ENCODE assay signal across 15 cellular contexts in genomic region chr1:8416857-8417256, GRCh38.
DNase-seq lines count a peak whose midpoint lies in the region; ATAC-seq and TF ChIP-seq lines count a peak whose summit lies in the region.
"Had no signal": no experiment of that assay in that cellular context is flagged by ENCODE, and none has a peak within 500 bp of the region (broad histone marks: within the 10 kb centered on the region; RNA-seq: fewer than 3 reads in every experiment).

No MANE protein-coding gene starts in this region.

- H3K27me3 Mint-ChIP-seq in stimulated activated memory B cell treated with anti-CD40 and anti-IgM and Interleukin-4, amounts not matched to agents 10 μg/mL and 1 μg/mL and 100 μg/mL, for 72 hours = no peaks in the 10 kb centered on the region
- H3K27me3 Mint-ChIP-seq: activated naive CD4-positive, alpha-beta T cell treated with anti-CD3 and anti-CD28 coated beads, Interleukin-2, amount 10 ng/mL, durations not matched to agents 7 days and 5 days had no signal

- no peak overlapping the region for H3K27ac Mint-ChIP-seq in stimulated activated memory B cell treated with anti-CD40 and anti-IgM and Interleukin-4, amounts not matched to agents 10 μg/mL and 1 μg/mL and 100 μg/mL, for 72 hours

- no peak overlapping the region for H3K9ac ChIP-seq in muscle layer of colon (ENCODE audit: low read length)

- DNase-seq in heart left ventricle (no peak), right cardiac atrium (no peak), dorsolateral prefrontal cortex (no peak), upper lobe of right lung (no peak), DMS153 (lab: John Stamatoyannopoulos, UW) (no peak)
- DNase-seq: activated CD4-positive, CD25-positive, alpha-beta regulatory T cell; activated CD8-positive, alpha-beta memory T cell treated with anti-CD3 and anti-CD28 coated beads, Interleukin-2, amount 50 U/mL, for 4 hours; activated naive CD4-positive, alpha-beta T cell treated with anti-CD3 and anti-CD28 coated beads, Interleukin-2, amount 10 ng/mL, durations not matched to agents 7 days and 5 days; effector memory CD4-positive, alpha-beta T cell; NCI-H187 treated with DMSO at 0.1 percent for 48 hours; NCI-H524 treated with DMSO at 0.1 percent for 48 hours; ovary had no signal

- H3K9me3 ChIP-seq in heart left ventricle (no peaks in the 10 kb centered on the region), right cardiac atrium (ENCODE audit: control insufficient read depth, low read length) (no peaks in the 10 kb centered on the region), muscle layer of colon (ENCODE audit: low read length) (no peaks in the 10 kb centered on the region), upper lobe of right lung (no peaks in the 10 kb centered on the region)
- H3K9me3 ChIP-seq: ovary had no signal

- H3K9me3 Mint-ChIP-seq in stimulated activated memory B cell treated with anti-CD40 and anti-IgM and Interleukin-4, amounts not matched to agents 10 μg/mL and 1 μg/mL and 100 μg/mL, for 72 hours = no peaks in the 10 kb centered on the region
- H3K9me3 Mint-ChIP-seq: activated naive CD4-positive, alpha-beta T cell treated with anti-CD3 and anti-CD28 coated beads, Interleukin-2, amount 10 ng/mL, durations not matched to agents 7 days and 5 days had no signal

- H3K27me3 ChIP-seq in heart left ventricle (no peaks in the 10 kb centered on the region), right cardiac atrium (ENCODE audit: control insufficient read depth, insufficient read depth) (no peaks in the 10 kb centered on the region), dorsolateral prefrontal cortex (no peaks in the 10 kb centered on the region), muscle layer of colon (ENCODE audit: control insufficient read depth in 1 of 2, insufficient read depth in 2 of 2, low read length in 2 of 2) (no peaks in the 10 kb centered on the region), upper lobe of right lung (no peaks in the 10 kb centered on the region)
- H3K27me3 ChIP-seq: ovary had no signal

- H3K27ac ChIP-seq in heart left ventricle = peak overlapping the region in 9 of 12 donors; percentile 1 to 100 (median 98)
- H3K27ac ChIP-seq in right cardiac atrium (ENCODE audit: low read length) = no peak overlapping the region
- peak overlapping the region in 41 of 59 donors; percentile 4 to 98 (median 49) for H3K27ac ChIP-seq in dorsolateral prefrontal cortex
- H3K27ac ChIP-seq in muscle layer of colon (ENCODE audit: low read depth, low read length) = peak overlapping the region; percentile 52
- H3K27ac ChIP-seq in upper lobe of right lung = peak overlapping the region; percentile 33
- H3K27ac ChIP-seq: ovary had no signal

- peaks cover 0 to 86% (median 49%) of the 10 kb centered on the region in 9 donors for H3K36me3 ChIP-seq in heart left ventricle
- H3K36me3 ChIP-seq in muscle layer of colon (ENCODE audit: insufficient read depth, low read length) = peaks cover 17% of the 10 kb centered on the region
- peaks cover 38% of the 10 kb centered on the region for H3K36me3 ChIP-seq in upper lobe of right lung
- H3K36me3 ChIP-seq: ovary had no signal

- intact Hi-C loops in heart left ventricle (cut with DNase I) (loop anchor here in 2 of 10 donors (5.0 to 10.0 kb wide), 2 partner anchors 52 to 100 kb away; no protein-coding TSS in a partner anchor), right cardiac atrium (cut with DNase I) (loop anchor here in 2 of 4 donors (5.0 to 10.0 kb wide), 2 partner anchors 50 to 108 kb away; no protein-coding TSS in a partner anchor), dorsolateral prefrontal cortex (cut with DNase I) (no loop called here), upper lobe of right lung (cut with DNase I) (no loop called here)

- no peak for TF ChIP-seq POLR2A in heart left ventricle (IDR thresholded peaks at IDR 0.05)

- peaks cover 8 to 97% (median 90%) of the 10 kb centered on the region in 12 donors for H3K4me1 ChIP-seq in heart left ventricle
- peaks cover 18% of the 10 kb centered on the region for H3K4me1 ChIP-seq in right cardiac atrium (ENCODE audit: control insufficient read depth, insufficient read depth, low read length)
- H3K4me1 ChIP-seq in muscle layer of colon (ENCODE audit: insufficient read depth, low read length) = peaks cover 90% of the 10 kb centered on the region
- peaks cover 73% of the 10 kb centered on the region for H3K4me1 ChIP-seq in upper lobe of right lung

- 35 to 49% (median 42%) methylated on average over 4 of the region's 4 CpGs for WGBS in heart left ventricle, 4 donors
- 36% methylated on average over 4 of the region's 4 CpGs for WGBS in right cardiac atrium

- ATAC-seq in heart left ventricle (no peak), right cardiac atrium (no peak), upper lobe of right lung (no peak)
- no peak for ATAC-seq in stimulated activated memory B cell treated with anti-CD40 and anti-IgM and Interleukin-4, amounts not matched to agents 10 μg/mL and 1 μg/mL and 100 μg/mL, for 72 hours
- ATAC-seq in activated CD4-positive, CD25-positive, alpha-beta regulatory T cell treated with anti-CD3 and anti-CD28 coated beads, Interleukin-2, amount 50 U/mL, for 24 hours = no peak

- H3K36me3 Mint-ChIP-seq in stimulated activated memory B cell treated with anti-CD40 and anti-IgM and Interleukin-4, amounts not matched to agents 10 μg/mL and 1 μg/mL and 100 μg/mL, for 72 hours = peaks cover 41% of the 10 kb centered on the region

- H3K4me3 ChIP-seq in heart left ventricle = no peak overlapping the region
- H3K4me3 ChIP-seq in right cardiac atrium (ENCODE audit: low read length) = no peak overlapping the region
- peak overlapping the region in 3 of 59 donors; percentile 3 to 6 (median 4) for H3K4me3 ChIP-seq in dorsolateral prefrontal cortex
- H3K4me3 ChIP-seq in muscle layer of colon (ENCODE audit: low read depth in 1 of 2, low read length in 2 of 2) = no peak overlapping the region
- H3K4me3 ChIP-seq in upper lobe of right lung = no peak overlapping the region
- H3K4me3 ChIP-seq: ovary had no signal

- H3K4me1 Mint-ChIP-seq in stimulated activated memory B cell treated with anti-CD40 and anti-IgM and Interleukin-4, amounts not matched to agents 10 μg/mL and 1 μg/mL and 100 μg/mL, for 72 hours = peaks cover 20% of the 10 kb centered on the region

- no peak overlapping the region for H3K4me3 Mint-ChIP-seq in stimulated activated memory B cell treated with anti-CD40 and anti-IgM and Interleukin-4, amounts not matched to agents 10 μg/mL and 1 μg/mL and 100 μg/mL, for 72 hours
- H3K4me3 Mint-ChIP-seq: activated naive CD4-positive, alpha-beta T cell treated with anti-CD3 and anti-CD28 coated beads, Interleukin-2, amount 10 ng/mL, durations not matched to agents 7 days and 5 days had no signal

- no peak for TF ChIP-seq CTCF in heart left ventricle (IDR thresholded peaks at IDR 0.05)
- TF ChIP-seq CTCF in dorsolateral prefrontal cortex (IDR thresholded peaks at IDR 0.05 in 54 of 56, conservative IDR thresholded peaks at IDR 0.05 in 2 of 56; ENCODE audit: low read depth in 1 of 56, partially characterized antibody in 56 of 56) = no peak
- TF ChIP-seq CTCF in upper lobe of right lung (IDR thresholded peaks at IDR 0.05) = no peak
